ENCODE assay signal across 17 cellular contexts in the genomic region with DNA sequence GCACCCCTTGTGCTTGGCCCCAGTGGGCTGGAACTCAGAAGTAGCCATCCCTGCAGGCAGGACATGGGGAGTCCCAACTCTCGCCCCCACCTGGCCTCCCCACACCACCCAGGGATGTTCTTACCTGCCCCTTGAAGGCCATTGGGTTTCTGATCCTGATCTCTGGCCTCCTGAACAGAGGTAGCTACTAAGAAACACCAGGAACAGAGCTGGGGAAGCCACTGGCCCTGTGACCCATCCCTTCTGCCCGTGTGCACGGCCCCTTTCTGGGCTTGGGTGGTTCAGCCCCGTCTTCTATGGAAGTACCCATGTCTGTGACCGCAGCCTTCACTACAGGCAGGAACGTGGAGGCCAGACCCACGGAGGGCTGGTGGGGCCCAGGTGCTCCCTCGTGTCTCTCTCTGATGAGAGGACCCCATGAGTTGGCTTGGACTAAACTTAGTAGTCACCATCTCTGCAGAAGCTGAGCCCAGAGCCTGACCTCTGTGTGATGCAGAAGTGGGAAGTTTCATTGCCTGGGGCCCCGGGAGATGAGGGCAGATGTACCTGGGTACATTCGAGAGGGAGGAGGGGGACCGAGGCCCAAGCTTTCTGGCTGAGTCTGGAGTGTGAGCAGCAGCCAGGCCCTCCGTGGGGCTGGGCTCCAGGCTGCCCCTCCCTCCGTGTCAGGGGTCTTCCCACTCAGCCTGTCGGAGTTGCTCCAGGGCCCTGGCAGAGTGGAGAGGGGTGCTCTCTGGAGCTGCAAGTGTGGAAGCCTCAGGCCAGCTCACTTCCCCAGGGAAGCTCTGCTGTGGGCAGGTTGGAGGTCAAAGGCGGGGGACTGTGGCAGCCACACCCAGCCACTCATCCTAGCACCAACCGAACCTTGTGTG.
DNase-seq lines count a peak whose midpoint lies in the region; ATAC-seq and TF ChIP-seq lines count a peak whose summit lies in the region.
"Had no signal": no experiment of that assay in that cellular context is flagged by ENCODE, and none has a peak within 500 bp of the region (broad histone marks: within the 10 kb centered on the region; RNA-seq: fewer than 3 reads in every experiment).

No MANE protein-coding gene starts in this region.

- H4K20me1 ChIP-seq in hepatocyte (ENCODE audit: insufficient read depth, poor library complexity, severe bottlenecking), result no peaks in the 10 kb centered on the region

- no peak overlapping the region for H3K27ac ChIP-seq in hepatocyte
- H3K27ac ChIP-seq: gastroesophageal sphincter, ovary, vagina had no signal

- no peaks in the 10 kb centered on the region for H3K9me3 ChIP-seq in hepatocyte (ENCODE audit: low read depth)
- H3K9me3 ChIP-seq: gastroesophageal sphincter, ovary, vagina had no signal

- H3K4me1 ChIP-seq in hepatocyte (ENCODE audit: insufficient read depth), result peaks cover 8% of the 10 kb centered on the region

- no peak overlapping the region for H2AFZ ChIP-seq in hepatocyte

- H3K27me3 Mint-ChIP-seq in stimulated activated naive CD8-positive, alpha-beta T cell treated with anti-CD3 and anti-CD28 coated beads, Interleukin-15, amount 100 ng/mL, for 72 hours, result no peaks in the 10 kb centered on the region
- no peaks in the 10 kb centered on the region for H3K27me3 Mint-ChIP-seq in activated B cell treated with CpG ODN at 0.5 μM for 24 hours
- no peaks in the 10 kb centered on the region for H3K27me3 Mint-ChIP-seq in naive thymus-derived CD8-positive, alpha-beta T cell

- H3K79me2 ChIP-seq in hepatocyte, result no peaks in the 10 kb centered on the region

- DNase-seq in stimulated activated naive CD8-positive, alpha-beta T cell treated with anti-CD3 and anti-CD28 coated beads, Interleukin-15, amount 100 ng/mL, for 72 hours, result no peak
- DNase-seq in stimulated activated naive CD8-positive, alpha-beta T cell treated with anti-CD3 and anti-CD28 coated beads, Interleukin-15, Interleukin-2, amounts not matched to agents 100 U/mL and 50 U/mL, for 24 hours, result no peak
- DNase-seq in activated B cell treated with CpG ODN at 0.5 μM for 24 hours (no peak), hepatocyte (ENCODE audit: low spot score) (no peak)
- DNase-seq in naive thymus-derived CD8-positive, alpha-beta T cell, result no peak
- DNase-seq: HFFc6; KG1; NCI-H1048; NCI-H2081; stimulated activated CD4-positive, alpha-beta T cell treated with anti-CD3 and anti-CD28 coated beads, Interleukin-2, amount 100 ng/mL, for 48 hours; T1000 had no signal

- H3K27me3 ChIP-seq in hepatocyte, result no peaks in the 10 kb centered on the region
- H3K27me3 ChIP-seq: dorsolateral prefrontal cortex, ovary, vagina had no signal

- H3K4me1 Mint-ChIP-seq in stimulated activated naive CD8-positive, alpha-beta T cell treated with anti-CD3 and anti-CD28 coated beads, Interleukin-15, amount 100 ng/mL, for 72 hours, result peaks cover 56% of the 10 kb centered on the region
- H3K4me1 Mint-ChIP-seq in activated B cell treated with CpG ODN at 0.5 μM for 24 hours, result peaks cover 47% of the 10 kb centered on the region
- H3K4me1 Mint-ChIP-seq in naive thymus-derived CD8-positive, alpha-beta T cell, result peaks cover 13 to 55% (median 46%) of the 10 kb centered on the region in 4 donors

- H3K36me3 ChIP-seq in hepatocyte (replicated peaks; ENCODE audit: insufficient read depth, low read depth), result no peaks in the 10 kb centered on the region
- H3K36me3 ChIP-seq: gastroesophageal sphincter, ovary, vagina had no signal

- no peaks in the 10 kb centered on the region for H3K9me2 ChIP-seq in hepatocyte (replicated peaks; ENCODE audit: insufficient read depth)

- H3K4me2 ChIP-seq in hepatocyte, result no peak overlapping the region

- no peak for ATAC-seq in stimulated activated naive CD8-positive, alpha-beta T cell treated with anti-CD3 and anti-CD28 coated beads, Interleukin-15, amount 100 ng/mL, for 72 hours
- ATAC-seq in stimulated activated naive CD8-positive, alpha-beta T cell treated with anti-CD3 and anti-CD28 coated beads, Interleukin-15, Interleukin-2, amounts not matched to agents 100 U/mL and 50 U/mL, for 24 hours, result no peak
- ATAC-seq in activated B cell treated with CpG ODN at 0.5 μM for 24 hours (ENCODE audit: low read depth) (no peak), GM21447 (IDR thresholded peaks at IDR 0.05; ENCODE audit: unreplicated experiment) (no peak), HG03139 (IDR thresholded peaks at IDR 0.05; ENCODE audit: unreplicated experiment) (no peak)
- no peak for ATAC-seq in naive thymus-derived CD8-positive, alpha-beta T cell
- ATAC-seq: gastroesophageal sphincter had no signal

- POLR2A ChIA-PET in activated B cell treated with CpG ODN at 0.5 μM for 24 hours (lab: Charles Lee), result interaction anchor here (8.2 kb wide), 1 partner anchor 19 kb away, joined by 162 read pairs; no protein-coding TSS in a partner anchor
- POLR2A ChIA-PET in naive thymus-derived CD8-positive, alpha-beta T cell (lab: Charles Lee), result interaction anchor here (4.5 kb wide), 1 partner anchor 18 kb away, joined by 78 read pairs; no protein-coding TSS in a partner anchor

- CTCF ChIA-PET in activated B cell treated with CpG ODN at 0.5 μM for 24 hours (lab: Charles Lee), result interaction anchor here (1.8 kb wide), 1 partner anchor 24 kb away, joined by 11 read pairs; no protein-coding TSS in a partner anchor

- H3K36me3 Mint-ChIP-seq in activated B cell treated with CpG ODN at 0.5 μM for 24 hours (ENCODE audit: low read depth), result peaks cover 10% of the 10 kb centered on the region
- H3K36me3 Mint-ChIP-seq in naive thymus-derived CD8-positive, alpha-beta T cell, result peaks cover 0 to 8% (median 0%) of the 10 kb centered on the region in 3 donors

- H3K27ac Mint-ChIP-seq in stimulated activated naive CD8-positive, alpha-beta T cell treated with anti-CD3 and anti-CD28 coated beads, Interleukin-15, amount 100 ng/mL, for 72 hours, result peak overlapping the region; percentile 42 to 91
- H3K27ac Mint-ChIP-seq in activated B cell treated with CpG ODN at 0.5 μM for 24 hours, result peak overlapping the region; percentile 24
- peak overlapping the region in 9 of 10 donors; percentile 41 to 99 (median 75) for H3K27ac Mint-ChIP-seq in naive thymus-derived CD8-positive, alpha-beta T cell
- H3K27ac Mint-ChIP-seq: HFFc6 had no signal

- no peak overlapping the region for H3K4me3 ChIP-seq in hepatocyte
- H3K4me3 ChIP-seq: dorsolateral prefrontal cortex, gastroesophageal sphincter, ovary, vagina had no signal

- peak overlapping the region in 1 of 2 donors; percentile 39 for H3K4me3 Mint-ChIP-seq in stimulated activated naive CD8-positive, alpha-beta T cell treated with anti-CD3 and anti-CD28 coated beads, Interleukin-15, amount 100 ng/mL, for 72 hours
- H3K4me3 Mint-ChIP-seq in activated B cell treated with CpG ODN at 0.5 μM for 24 hours, result no peak overlapping the region
- peak overlapping the region in 1 of 10 donors; percentile 33 for H3K4me3 Mint-ChIP-seq in naive thymus-derived CD8-positive, alpha-beta T cell
- H3K4me3 Mint-ChIP-seq: HFFc6 had no signal

- TF ChIP-seq CTCF in activated B cell treated with CpG ODN at 0.5 μM for 24 hours (IDR thresholded peaks at IDR 0.05) (no peak), hepatocyte (IDR thresholded peaks at IDR 0.05; ENCODE audit: poor library complexity) (no peak)

- intact Hi-C loops in activated B cell treated with CpG ODN at 0.5 μM for 24 hours (cut with micrococcal nuclease), result no loop called here

- H3K9me3 Mint-ChIP-seq in stimulated activated naive CD8-positive, alpha-beta T cell treated with anti-CD3 and anti-CD28 coated beads, Interleukin-15, amount 100 ng/mL, for 72 hours, result no peaks in the 10 kb centered on the region
- H3K9me3 Mint-ChIP-seq in activated B cell treated with CpG ODN at 0.5 μM for 24 hours, result no peaks in the 10 kb centered on the region
- no peaks in the 10 kb centered on the region for H3K9me3 Mint-ChIP-seq in naive thymus-derived CD8-positive, alpha-beta T cell

- WGBS in hepatocyte (ENCODE audit: low lambda C conversion rate, missing lambda C conversion rate), result 90% methylated on average over 15 of the region's 16 CpGs

Comparison
In these comparisons a context has a peak if more than half of its experiments do, and no peak if none do; other contexts are left out.
1. H3K27ac Mint-ChIP-seq: peak in every context shown above with its lines; median percentile 75 in naive thymus-derived CD8-positive, alpha-beta T cell; 66 in stimulated activated naive CD8-positive, alpha-beta T cell treated with anti-CD3 and anti-CD28 coated beads, Interleukin-15, amount 100 ng/mL, for 72 hours; 24 in activated B cell treated with CpG ODN at 0.5 μM for 24 hours.